Comparison of ENCODE assay signal across 28 cellular contexts in genomic region chr11:44190883-44191230, GRCh38.
A peak's percentile ranks its signal among the peaks of the same experiment; 100 is the strongest.
DNase-seq lines count a peak whose midpoint lies in the region; ATAC-seq and TF ChIP-seq lines count a peak whose summit lies in the region.
"Had no signal": no experiment of that assay in that cellular context is flagged by ENCODE, and none has a peak within 500 bp of the region (broad histone marks: within the 10 kb centered on the region; RNA-seq: fewer than 3 reads in every experiment).

No MANE protein-coding gene starts in this region.

- DNase-seq in EL (peak; percentile 7), IMR-90 (peak; percentile 38), choroid plexus epithelial cell (ENCODE audit: low read depth) (peak; percentile 47), kidney tubule cell (ENCODE audit: low spot score) (peak; percentile 54), body of pancreas (no peak)
- DNase-seq in activated CD8-positive, alpha-beta memory T cell treated with anti-CD3 and anti-CD28 coated beads for 24 hours: no peak
- DNase-seq: activated CD4-positive, alpha-beta memory T cell treated with anti-CD3 and anti-CD28 coated beads for 36 hours; activated CD4-positive, CD25-positive, alpha-beta regulatory T cell treated with anti-CD3 and anti-CD28 coated beads, Interleukin-2, amount 50 U/mL, for 72 hours; activated gamma-delta T cell; adrenal gland; brain microvascular endothelial cell; C1 segment of cervical spinal cord; Caco-2; DMS79 treated with DMSO at 0.1 percent for 48 hours; endodermal cell; gastrocnemius medialis; kidney; lower lobe of right lung; natural killer cell; NCI-H1092; NCI-H187 treated with DMSO at 0.1 percent for 48 hours; RPMI8226; stimulated activated naive CD8-positive, alpha-beta T cell treated with anti-CD3 and anti-CD28 coated beads, Interleukin-15, Interleukin-2, amounts not matched to agents 100 U/mL and 50 U/mL, for 24 hours; testis; uterus had no signal

- H4K20me1 ChIP-seq in IMR-90 (ENCODE audit: insufficient read depth, low read length): no peaks in the 10 kb centered on the region

- H3K4ac ChIP-seq in IMR-90 (ENCODE audit: low read depth, low read length): no peak overlapping the region

- CTCF ChIA-PET in IMR-90 (lab: Yijun Ruan, JAX): interaction anchor here (0.6 to 1.5 kb wide), 3 partner anchors 12 to 53 kb away, joined by 3 read pairs; no protein-coding TSS in a partner anchor

- H2BK5ac ChIP-seq in IMR-90 (ENCODE audit: low read depth, low read length, poor library complexity, severe bottlenecking): no peak overlapping the region

- in situ Hi-C loops in IMR-90 (cut with MboI; ENCODE audit: low sequenced_read_pairs): no loop called here

- H3K79me1 ChIP-seq in IMR-90 (ENCODE audit: low read depth in 1 of 2, low read length in 2 of 2): peaks cover 3 to 9% of the 10 kb centered on the region in 2 experiments; a peak in 2 of 4 replicates

- H3K56ac ChIP-seq in IMR-90 (ENCODE audit: extremely low read depth, insufficient read depth, low read length): no peak overlapping the region

- no peak for TF ChIP-seq POLR2A in IMR-90 (IDR thresholded peaks at IDR 0.05; ENCODE audit: low read depth, low read length)
- no peak for TF ChIP-seq POLR2A in body of pancreas (IDR thresholded peaks at IDR 0.05)

- H3K27ac ChIP-seq in IMR-90 (ENCODE audit: insufficient read depth, low read length): no peak overlapping the region
- H3K27ac ChIP-seq in body of pancreas: no peak overlapping the region
- H3K27ac ChIP-seq: adrenal gland, brain microvascular endothelial cell, gastrocnemius medialis, lower lobe of right lung, testis, uterus had no signal

- H3K4me2 ChIP-seq in IMR-90 (ENCODE audit: low read depth, low read length): no peak overlapping the region

- dilution Hi-C loops in IMR-90 (cut with HindIII; ENCODE audit: low sequenced_read_pairs, unreplicated experiment): no loop called here

- H3K9ac ChIP-seq in IMR-90 (ENCODE audit: low read depth, low read length): no peak overlapping the region

- BruUV-seq in IMR-90 (replicated peaks; lab: Mats Ljungman, UMichigan): no TSS peak

- no peak overlapping the region for H3K23ac ChIP-seq in IMR-90 (ENCODE audit: low read depth, low read length)

- H3K4me1 ChIP-seq in IMR-90 (ENCODE audit: control insufficient read depth, insufficient read depth, low read length): peaks cover 2% of the 10 kb centered on the region; the same call in 1 of the 2 replicates
- no peaks in the 10 kb centered on the region for H3K4me1 ChIP-seq in body of pancreas
- H3K4me1 ChIP-seq: adrenal gland, lower lobe of right lung, testis, uterus had no signal

- peak overlapping the region; percentile 7 for H2AFZ ChIP-seq in IMR-90 (replicated peaks; ENCODE audit: low read length, poor library complexity)

- H2BK15ac ChIP-seq in IMR-90 (ENCODE audit: low read depth, low read length): no peak overlapping the region

- intact Hi-C loops in IMR-90 (cut with micrococcal nuclease): no loop called here
- intact Hi-C loops in body of pancreas (cut with DNase I): no loop called here

- H2BK120ac ChIP-seq in IMR-90 (ENCODE audit: low read depth, low read length): no peak overlapping the region

- 43% methylated on average over 1 of the region's 2 CpGs; no CpG with 5 or more reads in 1 of the 2 experiments for WGBS in IMR-90 (ENCODE audit: extremely low coverage in 2 of 2, insufficient read length in 1 of 2), 2 experiments
- 89 to 96% methylated on average over 2 of the region's 2 CpGs for WGBS in body of pancreas, 2 donors

- TF ChIP-seq CTCF in IMR-90 (conservative IDR thresholded peaks at IDR 0.05; ENCODE audit: low read depth, low read length) (no peak), choroid plexus epithelial cell (conservative IDR thresholded peaks at IDR 0.05; ENCODE audit: low read depth, low read length) (no peak), body of pancreas (IDR thresholded peaks at IDR 0.05) (no peak)

- H3K27me3 ChIP-seq in IMR-90 (ENCODE audit: control insufficient read depth, insufficient read depth, low read length) (no peaks in the 10 kb centered on the region), body of pancreas (no peaks in the 10 kb centered on the region)
- H3K27me3 ChIP-seq: adrenal gland, brain microvascular endothelial cell, gastrocnemius medialis, testis, uterus had no signal

- no peak overlapping the region for H4K5ac ChIP-seq in IMR-90 (ENCODE audit: low read depth, low read length)

- no peak overlapping the region for H4K8ac ChIP-seq in IMR-90 (ENCODE audit: low read depth in 2 of 2, low read length in 2 of 2)

- 0 out of 2 replicates have a peak overlapping the region, but pooled peaks have one; percentile 15 for H3K14ac ChIP-seq in IMR-90 (replicated peaks; ENCODE audit: low read depth, low read length)

- no peak overlapping the region for H4K91ac ChIP-seq in IMR-90 (ENCODE audit: insufficient read depth, low read depth, low read length)

- no peaks in the 10 kb centered on the region; the same call in 1 of the 2 replicates for H3K9me1 ChIP-seq in IMR-90 (ENCODE audit: insufficient read depth, low read length)

- no peak overlapping the region for H2AK9ac ChIP-seq in IMR-90 (replicated peaks; ENCODE audit: low read depth, low read length, poor library complexity)

- ATAC-seq in IMR-90 (ENCODE audit: low read depth): peak; percentile 27; the same call in 1 of the 2 replicates
- ATAC-seq in body of pancreas: no peak
- no peak for ATAC-seq in GM21723 (IDR thresholded peaks at IDR 0.05; ENCODE audit: unreplicated experiment)
- ATAC-seq in GM21515 (IDR thresholded peaks at IDR 0.05; ENCODE audit: unreplicated experiment): no peak
- ATAC-seq: gastrocnemius medialis; GM12878; lower lobe of right lung; natural killer cell; stimulated activated naive CD8-positive, alpha-beta T cell treated with anti-CD3 and anti-CD28 coated beads, Interleukin-15, Interleukin-2, amounts not matched to agents 100 U/mL and 50 U/mL, for 24 hours had no signal

- H3K18ac ChIP-seq in IMR-90 (ENCODE audit: low read depth, low read length): no peak overlapping the region

- H3K4me3 ChIP-seq in IMR-90 (ENCODE audit: insufficient read depth, low read depth, low read length) (no peak overlapping the region), choroid plexus epithelial cell (ENCODE audit: low read depth, low read length) (no peak overlapping the region), body of pancreas (no peak overlapping the region)
- H3K4me3 ChIP-seq: adrenal gland, gastrocnemius medialis, GM12878, lower lobe of right lung, testis, uterus had no signal

- POLR2A ChIA-PET in IMR-90 (lab: Charles Lee; ENCODE audit: unreplicated experiment): no interaction called here

- H2AK5ac ChIP-seq in IMR-90 (ENCODE audit: low read depth, low read length): no peak overlapping the region

- H3K36me3 ChIP-seq in IMR-90 (ENCODE audit: control insufficient read depth, insufficient read depth, low read length): peaks cover 5% of the 10 kb centered on the region
- H3K36me3 ChIP-seq in body of pancreas (replicated peaks in 1 of 2; ENCODE audit: insufficient read depth in 1 of 2, low read depth in 2 of 2): no peaks in the 10 kb centered on the region
- H3K36me3 ChIP-seq: adrenal gland, brain microvascular endothelial cell, lower lobe of right lung, uterus had no signal

- H3K9me3 ChIP-seq in IMR-90 (ENCODE audit: control insufficient read depth, insufficient read depth, low read length): peaks cover 12% of the 10 kb centered on the region
- peaks cover 0 to 12% (median 0%) of the 10 kb centered on the region in 3 donors for H3K9me3 ChIP-seq in body of pancreas
- H3K9me3 ChIP-seq: adrenal gland, testis, uterus had no signal

- H2BK20ac ChIP-seq in IMR-90 (ENCODE audit: low read depth, low read length): no peak overlapping the region

- TF ChIP-seq RAD21 in IMR-90 (IDR thresholded peaks at IDR 0.05; ENCODE audit: low read length): no peak

TF ChIP-seq in IMR-90, 13 proteins besides CTCF, POLR2A, EP300 and RAD21:
- no peak for TF ChIP-seq FOS (IDR thresholded peaks at IDR 0.05; ENCODE audit: low read depth, low read length)
- no peak for TF ChIP-seq MAFK (IDR thresholded peaks at IDR 0.05; ENCODE audit: low read depth, low read length)
- no peak for TF ChIP-seq NFE2L2 (IDR thresholded peaks at IDR 0.05; ENCODE audit: low read depth, low read length)
- TF ChIP-seq, protein P1, sequence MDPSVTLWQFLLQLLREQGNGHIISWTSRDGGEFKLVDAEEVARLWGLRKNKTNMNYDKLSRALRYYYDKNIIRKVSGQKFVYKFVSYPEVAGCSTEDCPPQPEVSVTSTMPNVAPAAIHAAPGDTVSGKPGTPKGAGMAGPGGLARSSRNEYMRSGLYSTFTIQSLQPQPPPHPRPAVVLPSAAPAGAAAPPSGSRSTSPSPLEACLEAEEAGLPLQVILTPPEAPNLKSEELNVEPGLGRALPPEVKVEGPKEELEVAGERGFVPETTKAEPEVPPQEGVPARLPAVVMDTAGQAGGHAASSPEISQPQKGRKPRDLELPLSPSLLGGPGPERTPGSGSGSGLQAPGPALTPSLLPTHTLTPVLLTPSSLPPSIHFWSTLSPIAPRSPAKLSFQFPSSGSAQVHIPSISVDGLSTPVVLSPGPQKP (IDR thresholded peaks at IDR 0.05; ENCODE audit: borderline replicate concordance, low read depth, low read length): no peak
- TF ChIP-seq CHD1 (IDR thresholded peaks at IDR 0.05; ENCODE audit: low read depth, low read length): no peak
TF ChIP-seq in IMR-90: peak in this region for 0.

Comparison
In these comparisons a context has a peak if more than half of its experiments do, and no peak if none do; other contexts are left out.
1. DNase-seq: peak in EL (single experiment), IMR-90 (single experiment), choroid plexus epithelial cell (single experiment) and kidney tubule cell (single experiment); none in activated CD8-positive, alpha-beta memory T cell treated with anti-CD3 and anti-CD28 coated beads for 24 hours (single experiment) and body of pancreas (0 of 4).